In the genomic region with DNA sequence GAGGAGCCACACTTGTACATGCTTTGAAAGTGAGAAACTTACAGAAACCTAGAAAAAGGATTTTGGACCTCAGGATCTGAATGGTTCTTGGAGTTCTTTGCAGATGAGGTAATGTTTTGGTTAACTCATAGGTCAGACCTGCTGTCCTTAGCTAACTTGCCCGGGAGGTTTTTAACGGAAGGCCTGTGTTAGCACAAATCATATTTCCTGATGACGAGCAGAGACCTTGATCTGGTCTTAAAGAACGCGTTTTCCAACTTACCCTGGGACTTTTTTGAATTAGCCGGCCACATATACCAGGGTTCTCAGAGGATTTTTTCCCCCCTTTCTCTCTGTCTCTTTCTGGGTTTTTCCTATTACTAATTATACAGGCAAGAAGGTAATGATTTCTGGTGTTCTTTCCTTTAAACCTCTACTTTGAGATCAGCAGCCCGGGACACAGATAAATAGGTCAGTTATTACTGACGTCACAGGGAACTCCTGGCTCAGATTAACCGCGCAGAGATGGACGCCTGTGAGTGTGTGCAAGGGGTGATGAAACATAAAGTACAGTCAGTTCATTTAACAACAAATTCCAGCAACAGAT, we compare ENCODE assay signal across 1 cellular context.
TF ChIP-seq lines count a peak whose summit lies in the region.

No MANE protein-coding gene starts in this region.

TF ChIP-seq in HepG2, 621 proteins besides CTCF, POLR2A, EP300 and RAD21 (continued from another document and continues in another):
- TF ChIP-seq, protein P1, sequence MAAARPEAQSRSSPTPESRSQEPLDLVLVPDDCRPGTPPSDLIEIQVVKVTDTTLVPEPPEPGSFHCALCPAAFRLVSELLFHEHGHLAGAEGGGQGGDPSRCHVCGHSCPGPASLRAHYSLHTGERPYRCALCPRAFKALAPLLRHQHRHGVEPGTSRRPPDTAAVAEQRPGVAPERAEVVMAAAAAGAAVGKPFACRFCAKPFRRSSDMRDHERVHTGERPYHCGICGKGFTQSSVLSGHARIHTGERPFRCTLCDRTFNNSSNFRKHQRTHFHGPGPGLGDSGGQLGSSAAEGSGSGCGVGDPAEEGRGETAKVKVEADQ (CRISPR knock-in tag; IDR thresholded peaks at IDR 0.05; ENCODE audit: borderline replicate concordance): no peak
- TF ChIP-seq ELF3 (CRISPR knock-in tag; IDR thresholded peaks at IDR 0.05) (peak; percentile 88), ZNF431 (CRISPR knock-in tag; IDR thresholded peaks at IDR 0.05; ENCODE audit: borderline replicate concordance, low read depth) (no peak), CBX5 (CRISPR knock-in tag; IDR thresholded peaks at IDR 0.05; ENCODE audit: borderline replicate concordance) (no peak), ZBTB7A (CRISPR knock-in tag; IDR thresholded peaks at IDR 0.05) (no peak), ZNF652 (CRISPR knock-in tag; IDR thresholded peaks at IDR 0.05; ENCODE audit: borderline replicate concordance, low read depth) (peak; percentile 15; the same call in 1 of the 2 replicates), CHCHD3 (CRISPR knock-in tag; IDR thresholded peaks at IDR 0.05) (no peak), ZNF879 (CRISPR knock-in tag; IDR thresholded peaks at IDR 0.05) (no peak), ZNF720 (CRISPR knock-in tag; IDR thresholded peaks at IDR 0.05) (no peak), ZNF550 (CRISPR knock-in tag; IDR thresholded peaks at IDR 0.05; ENCODE audit: borderline replicate concordance) (no peak), KDM3A (CRISPR knock-in tag; IDR thresholded peaks at IDR 0.05; ENCODE audit: low read depth) (no peak), ELF1 (CRISPR knock-in tag; IDR thresholded peaks at IDR 0.05) (peak; percentile 26; the same call in 1 of the 2 replicates), ZNF557 (CRISPR knock-in tag; IDR thresholded peaks at IDR 0.05) (no peak), JUN (CRISPR knock-in tag; IDR thresholded peaks at IDR 0.05) (peak; percentile 96), MEF2D (CRISPR knock-in tag; IDR thresholded peaks at IDR 0.05) (peak; percentile 73; the same call in 1 of the 2 replicates), IKZF1 (IDR thresholded peaks at IDR 0.05) (no peak), CEBPG (CRISPR knock-in tag; IDR thresholded peaks at IDR 0.05) (peak; percentile 42; the same call in 1 of the 2 replicates), CHD4 (IDR thresholded peaks at IDR 0.05; ENCODE audit: borderline replicate concordance, low read length) (no peak), SP140L (CRISPR knock-in tag; IDR thresholded peaks at IDR 0.05; ENCODE audit: borderline replicate concordance) (no peak), RXRB (CRISPR knock-in tag; IDR thresholded peaks at IDR 0.05; ENCODE audit: borderline replicate concordance) (peak; percentile 92), ZFP36 (IDR thresholded peaks at IDR 0.05; ENCODE audit: borderline replicate concordance, low read depth, low read length, partially characterized antibody) (no peak), ZNF263 (CRISPR knock-in tag; IDR thresholded peaks at IDR 0.05) (no peak), RAD51 (IDR thresholded peaks at IDR 0.05; ENCODE audit: borderline replicate concordance) (no peak), ZNF205 (CRISPR knock-in tag; IDR thresholded peaks at IDR 0.05) (no peak), MAF1 (CRISPR knock-in tag; IDR thresholded peaks at IDR 0.05; ENCODE audit: borderline replicate concordance) (no peak), WIZ (CRISPR knock-in tag; IDR thresholded peaks at IDR 0.05) (no peak), ZNF136 (CRISPR knock-in tag; IDR thresholded peaks at IDR 0.05; ENCODE audit: low read depth) (no peak), FOXK1 (CRISPR knock-in tag; IDR thresholded peaks at IDR 0.05; ENCODE audit: borderline replicate concordance, low read depth) (0 out of 2 replicates have a peak, but pooled peaks have one; percentile 31), THAP11 (CRISPR knock-in tag; IDR thresholded peaks at IDR 0.05) (no peak), ZNF180 (CRISPR knock-in tag; IDR thresholded peaks at IDR 0.05; ENCODE audit: borderline replicate concordance, low read depth) (no peak), ZNF839 (CRISPR knock-in tag; IDR thresholded peaks at IDR 0.05; ENCODE audit: borderline replicate concordance) (no peak), ZNF232 (CRISPR knock-in tag; IDR thresholded peaks at IDR 0.05; ENCODE audit: borderline replicate concordance) (no peak), CCAR2 (optimal IDR thresholded peaks at IDR 0.05; ENCODE audit: low read depth, low read length) (no peak), ZNF12 (CRISPR knock-in tag; IDR thresholded peaks at IDR 0.05) (no peak), NR1H2 (CRISPR knock-in tag; IDR thresholded peaks at IDR 0.05; ENCODE audit: borderline replicate concordance, low read depth) (no peak), ZNF569 (CRISPR knock-in tag; IDR thresholded peaks at IDR 0.05; ENCODE audit: borderline replicate concordance) (no peak), ZFP82 (CRISPR knock-in tag; IDR thresholded peaks at IDR 0.05; ENCODE audit: borderline replicate concordance) (no peak), IKZF4 (CRISPR knock-in tag; IDR thresholded peaks at IDR 0.05; ENCODE audit: borderline replicate concordance, low read depth, not compliant biosample characterization) (no peak), ZMAT3 (CRISPR knock-in tag; conservative IDR thresholded peaks at IDR 0.05) (no peak), ZNF709 (CRISPR knock-in tag; IDR thresholded peaks at IDR 0.05) (no peak)
- TF ChIP-seq, protein P2, sequence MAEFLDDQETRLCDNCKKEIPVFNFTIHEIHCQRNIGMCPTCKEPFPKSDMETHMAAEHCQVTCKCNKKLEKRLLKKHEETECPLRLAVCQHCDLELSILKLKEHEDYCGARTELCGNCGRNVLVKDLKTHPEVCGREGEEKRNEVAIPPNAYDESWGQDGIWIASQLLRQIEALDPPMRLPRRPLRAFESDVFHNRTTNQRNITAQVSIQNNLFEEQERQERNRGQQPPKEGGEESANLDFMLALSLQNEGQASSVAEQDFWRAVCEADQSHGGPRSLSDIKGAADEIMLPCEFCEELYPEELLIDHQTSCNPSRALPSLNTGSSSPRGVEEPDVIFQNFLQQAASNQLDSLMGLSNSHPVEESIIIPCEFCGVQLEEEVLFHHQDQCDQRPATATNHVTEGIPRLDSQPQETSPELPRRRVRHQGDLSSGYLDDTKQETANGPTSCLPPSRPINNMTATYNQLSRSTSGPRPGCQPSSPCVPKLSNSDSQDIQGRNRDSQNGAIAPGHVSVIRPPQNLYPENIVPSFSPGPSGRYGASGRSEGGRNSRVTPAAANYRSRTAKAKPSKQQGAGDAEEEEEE (CRISPR knock-in tag; IDR thresholded peaks at IDR 0.05; ENCODE audit: borderline replicate concordance): no peak
- TF ChIP-seq, protein P3, sequence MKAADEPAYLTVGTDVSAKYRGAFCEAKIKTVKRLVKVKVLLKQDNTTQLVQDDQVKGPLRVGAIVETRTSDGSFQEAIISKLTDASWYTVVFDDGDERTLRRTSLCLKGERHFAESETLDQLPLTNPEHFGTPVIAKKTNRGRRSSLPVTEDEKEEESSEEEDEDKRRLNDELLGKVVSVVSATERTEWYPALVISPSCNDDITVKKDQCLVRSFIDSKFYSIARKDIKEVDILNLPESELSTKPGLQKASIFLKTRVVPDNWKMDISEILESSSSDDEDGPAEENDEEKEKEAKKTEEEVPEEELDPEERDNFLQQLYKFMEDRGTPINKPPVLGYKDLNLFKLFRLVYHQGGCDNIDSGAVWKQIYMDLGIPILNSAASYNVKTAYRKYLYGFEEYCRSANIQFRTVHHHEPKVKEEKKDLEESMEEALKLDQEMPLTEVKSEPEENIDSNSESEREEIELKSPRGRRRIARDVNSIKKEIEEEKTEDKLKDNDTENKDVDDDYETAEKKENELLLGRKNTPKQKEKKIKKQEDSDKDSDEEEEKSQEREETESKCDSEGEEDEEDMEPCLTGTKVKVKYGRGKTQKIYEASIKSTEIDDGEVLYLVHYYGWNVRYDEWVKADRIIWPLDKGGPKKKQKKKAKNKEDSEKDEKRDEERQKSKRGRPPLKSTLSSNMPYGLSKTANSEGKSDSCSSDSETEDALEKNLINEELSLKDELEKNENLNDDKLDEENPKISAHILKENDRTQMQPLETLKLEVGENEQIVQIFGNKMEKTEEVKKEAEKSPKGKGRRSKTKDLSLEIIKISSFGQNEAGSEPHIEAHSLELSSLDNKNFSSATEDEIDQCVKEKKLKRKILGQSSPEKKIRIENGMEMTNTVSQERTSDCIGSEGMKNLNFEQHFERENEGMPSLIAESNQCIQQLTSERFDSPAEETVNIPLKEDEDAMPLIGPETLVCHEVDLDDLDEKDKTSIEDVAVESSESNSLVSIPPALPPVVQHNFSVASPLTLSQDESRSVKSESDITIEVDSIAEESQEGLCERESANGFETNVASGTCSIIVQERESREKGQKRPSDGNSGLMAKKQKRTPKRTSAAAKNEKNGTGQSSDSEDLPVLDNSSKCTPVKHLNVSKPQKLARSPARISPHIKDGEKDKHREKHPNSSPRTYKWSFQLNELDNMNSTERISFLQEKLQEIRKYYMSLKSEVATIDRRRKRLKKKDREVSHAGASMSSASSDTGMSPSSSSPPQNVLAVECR (CRISPR knock-in tag; IDR thresholded peaks at IDR 0.05; ENCODE audit: borderline replicate concordance): no peak
- TF ChIP-seq, protein P4, sequence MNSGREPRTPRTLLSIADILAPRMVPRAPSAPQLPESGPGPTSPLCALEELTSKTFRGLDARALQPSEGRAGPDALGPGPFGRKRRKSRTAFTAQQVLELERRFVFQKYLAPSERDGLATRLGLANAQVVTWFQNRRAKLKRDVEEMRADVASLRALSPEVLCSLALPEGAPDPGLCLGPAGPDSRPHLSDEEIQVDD (CRISPR knock-in tag; IDR thresholded peaks at IDR 0.05; ENCODE audit: borderline replicate concordance): no peak
- TF ChIP-seq, protein P5, sequence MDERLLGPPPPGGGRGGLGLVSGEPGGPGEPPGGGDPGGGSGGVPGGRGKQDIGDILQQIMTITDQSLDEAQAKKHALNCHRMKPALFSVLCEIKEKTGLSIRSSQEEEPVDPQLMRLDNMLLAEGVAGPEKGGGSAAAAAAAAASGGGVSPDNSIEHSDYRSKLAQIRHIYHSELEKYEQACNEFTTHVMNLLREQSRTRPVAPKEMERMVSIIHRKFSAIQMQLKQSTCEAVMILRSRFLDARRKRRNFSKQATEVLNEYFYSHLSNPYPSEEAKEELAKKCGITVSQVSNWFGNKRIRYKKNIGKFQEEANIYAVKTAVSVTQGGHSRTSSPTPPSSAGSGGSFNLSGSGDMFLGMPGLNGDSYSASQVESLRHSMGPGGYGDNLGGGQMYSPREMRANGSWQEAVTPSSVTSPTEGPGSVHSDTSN (CRISPR knock-in tag; IDR thresholded peaks at IDR 0.05): no peak
- TF ChIP-seq, protein P6, sequence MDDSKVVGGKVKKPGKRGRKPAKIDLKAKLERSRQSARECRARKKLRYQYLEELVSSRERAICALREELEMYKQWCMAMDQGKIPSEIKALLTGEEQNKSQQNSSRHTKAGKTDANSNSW (CRISPR knock-in tag; IDR thresholded peaks at IDR 0.05; ENCODE audit: borderline replicate concordance): no peak
- TF ChIP-seq, protein P7, sequence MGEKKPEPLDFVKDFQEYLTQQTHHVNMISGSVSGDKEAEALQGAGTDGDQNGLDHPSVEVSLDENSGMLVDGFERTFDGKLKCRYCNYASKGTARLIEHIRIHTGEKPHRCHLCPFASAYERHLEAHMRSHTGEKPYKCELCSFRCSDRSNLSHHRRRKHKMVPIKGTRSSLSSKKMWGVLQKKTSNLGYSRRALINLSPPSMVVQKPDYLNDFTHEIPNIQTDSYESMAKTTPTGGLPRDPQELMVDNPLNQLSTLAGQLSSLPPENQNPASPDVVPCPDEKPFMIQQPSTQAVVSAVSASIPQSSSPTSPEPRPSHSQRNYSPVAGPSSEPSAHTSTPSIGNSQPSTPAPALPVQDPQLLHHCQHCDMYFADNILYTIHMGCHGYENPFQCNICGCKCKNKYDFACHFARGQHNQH (CRISPR knock-in tag; IDR thresholded peaks at IDR 0.05): no peak; the same call in 1 of the 2 replicates
- TF ChIP-seq, protein P8, sequence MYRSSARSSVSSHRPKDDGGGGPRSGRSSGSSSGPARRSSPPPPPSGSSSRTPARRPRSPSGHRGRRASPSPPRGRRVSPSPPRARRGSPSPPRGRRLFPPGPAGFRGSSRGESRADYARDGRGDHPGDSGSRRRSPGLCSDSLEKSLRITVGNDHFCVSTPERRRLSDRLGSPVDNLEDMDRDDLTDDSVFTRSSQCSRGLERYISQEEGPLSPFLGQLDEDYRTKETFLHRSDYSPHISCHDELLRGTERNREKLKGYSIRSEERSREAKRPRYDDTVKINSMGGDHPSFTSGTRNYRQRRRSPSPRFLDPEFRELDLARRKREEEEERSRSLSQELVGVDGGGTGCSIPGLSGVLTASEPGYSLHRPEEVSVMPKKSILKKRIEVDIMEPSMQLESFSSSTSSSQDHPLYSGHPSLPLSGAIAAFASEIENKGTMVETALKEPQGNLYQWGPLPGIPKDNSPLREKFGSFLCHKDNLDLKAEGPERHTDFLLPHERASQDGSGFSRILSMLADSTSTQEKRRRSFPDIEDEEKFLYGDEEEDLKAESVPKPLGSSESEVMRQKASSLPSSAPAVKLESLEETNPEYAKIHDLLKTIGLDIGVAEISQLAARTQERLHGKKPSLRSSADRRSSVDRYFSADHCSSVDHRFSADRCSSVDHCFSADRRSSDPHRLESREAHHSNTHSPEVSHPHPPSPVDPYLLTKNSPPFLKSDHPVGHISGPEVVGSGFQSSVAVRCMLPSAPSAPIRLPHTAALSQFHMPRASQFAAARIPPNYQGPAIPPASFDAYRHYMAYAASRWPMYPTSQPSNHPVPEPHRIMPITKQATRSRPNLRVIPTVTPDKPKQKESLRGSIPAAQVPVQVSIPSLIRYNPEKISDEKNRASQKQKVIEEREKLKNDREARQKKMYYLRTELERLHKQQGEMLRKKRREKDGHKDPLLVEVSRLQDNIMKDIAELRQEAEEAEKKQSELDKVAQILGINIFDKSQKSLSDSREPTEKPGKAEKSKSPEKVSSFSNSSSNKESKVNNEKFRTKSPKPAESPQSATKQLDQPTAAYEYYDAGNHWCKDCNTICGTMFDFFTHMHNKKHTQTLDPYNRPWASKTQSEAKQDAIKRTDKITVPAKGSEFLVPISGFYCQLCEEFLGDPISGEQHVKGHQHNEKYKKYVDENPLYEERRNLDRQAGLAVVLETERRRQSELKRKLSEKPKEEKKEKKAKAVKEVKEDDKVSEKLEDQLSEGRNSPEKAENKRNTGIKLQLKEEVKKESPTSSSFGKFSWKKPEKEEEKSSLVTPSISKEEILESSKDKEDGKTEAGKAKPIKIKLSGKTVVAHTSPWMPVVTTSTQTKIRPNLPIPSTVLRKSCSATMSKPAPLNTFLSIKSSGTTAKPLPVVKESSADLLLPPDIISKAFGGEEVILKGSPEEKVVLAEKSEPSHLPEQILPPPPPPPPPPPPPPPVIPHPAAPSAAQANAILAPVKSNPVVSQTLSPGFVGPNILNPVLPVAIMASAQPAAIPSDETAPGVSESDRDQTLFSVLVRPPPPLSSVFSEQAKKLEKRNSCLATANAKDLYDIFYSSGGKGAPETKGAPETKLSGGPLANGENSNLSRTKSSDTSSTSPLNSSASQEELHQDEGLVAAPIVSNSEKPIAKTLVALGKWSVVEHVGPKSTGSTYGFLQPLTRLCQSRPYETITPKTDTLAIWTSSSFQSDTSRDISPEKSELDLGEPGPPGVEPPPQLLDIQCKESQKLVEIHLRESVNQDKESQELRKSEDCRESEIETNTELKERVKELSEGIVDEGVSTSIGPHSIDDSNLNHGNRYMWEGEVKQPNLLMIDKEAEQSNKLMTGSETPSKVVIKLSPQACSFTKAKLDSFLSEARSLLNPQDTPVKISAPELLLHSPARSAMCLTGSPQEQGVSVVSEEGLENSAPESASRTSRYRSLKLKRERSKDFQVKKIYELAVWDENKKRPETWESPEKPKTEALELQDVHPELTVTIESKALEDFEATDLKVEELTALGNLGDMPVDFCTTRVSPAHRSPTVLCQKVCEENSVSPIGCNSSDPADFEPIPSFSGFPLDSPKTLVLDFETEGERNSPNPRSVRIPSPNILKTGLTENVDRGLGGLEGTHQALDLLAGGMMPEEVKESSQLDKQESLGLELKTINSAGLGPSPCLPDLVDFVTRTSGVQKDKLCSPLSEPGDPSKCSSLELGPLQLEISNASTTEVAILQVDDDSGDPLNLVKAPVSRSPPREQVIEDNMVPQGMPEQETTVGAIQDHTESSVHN (CRISPR knock-in tag; IDR thresholded peaks at IDR 0.05): no peak
